Comparison of ENCODE assay signal across 8 cellular contexts in genomic region chrX:30652527-30653414, GRCh38. TPM values are rescaled to one million over a fixed set of nuclear protein-coding genes. Genes with fewer than 3 reads are reported as not detected.
DNase-seq lines count a peak whose midpoint lies in the region; ATAC-seq and TF ChIP-seq lines count a peak whose summit lies in the region.

No MANE protein-coding gene starts in this region.

- no peaks in the 10 kb centered on the region for H3K9me2 ChIP-seq in OCI-LY1 (ENCODE audit: low read depth, low read length)

- peak overlapping the region; percentile 83 for H3K9ac ChIP-seq in HUES64 (ENCODE audit: low read depth, low read length)
- peak overlapping the region; percentile 80 for H3K9ac ChIP-seq in OCI-LY1 (ENCODE audit: low read length)

- H3K27me3 ChIP-seq in HUES64 (ENCODE audit: insufficient read depth, low read length) (peaks cover 3% of the 10 kb centered on the region; the same call in 1 of the 2 replicates), OCI-LY1 (ENCODE audit: insufficient read depth, low read length) (no peaks in the 10 kb centered on the region)

- TF ChIP-seq CTCF in OCI-LY1 (IDR thresholded peaks at IDR 0.05; ENCODE audit: low read length), result no peak
- no peak for TF ChIP-seq CTCF in epithelial cell of esophagus (IDR thresholded peaks at IDR 0.05; ENCODE audit: insufficient read depth, low read depth, low read length, missing control alignments)
- no peak for TF ChIP-seq CTCF in mucosa of descending colon (IDR thresholded peaks at IDR 0.05)

- H3K9me3 ChIP-seq in HUES64 (ENCODE audit: insufficient read depth, low read depth, low read length) (no peaks in the 10 kb centered on the region), OCI-LY1 (ENCODE audit: low read length) (no peaks in the 10 kb centered on the region), mucosa of descending colon (no peaks in the 10 kb centered on the region)

- 1% methylated on average over 53 of the region's 65 CpGs for WGBS in HUES64

- peak overlapping the region; percentile 85 for H3K27ac ChIP-seq in HUES64 (ENCODE audit: low read depth, low read length)
- H3K27ac ChIP-seq in OCI-LY1 (ENCODE audit: low read depth, low read length, poor library complexity, severe bottlenecking), result peak overlapping the region; percentile 62

- DNase-seq in DMS 273 (lab: John Stamatoyannopoulos, UW; ENCODE audit: unreplicated experiment) (peak; percentile 94), activated T-cell treated with anti-CD3 and anti-CD28 coated beads for 1 hour (ENCODE audit: low read depth) (peak; percentile 80), epithelial cell of esophagus (ENCODE audit: low read depth) (peak; percentile 90), mucosa of descending colon (peak; percentile 95 to 97 (median 96))
- DNase-seq in stimulated activated CD8-positive, alpha-beta memory T cell treated with anti-CD3 and anti-CD28 coated beads, Interleukin-2, amount 100 ng/mL, for 48 hours (ENCODE audit: low read depth in 2 of 2), result peak; percentile 86 to 87

- H2AFZ ChIP-seq in OCI-LY1 (ENCODE audit: low read length), result no peak overlapping the region

- H3K4me2 ChIP-seq in OCI-LY1 (ENCODE audit: low read length), result peak overlapping the region; percentile 82

- H4K20me1 ChIP-seq in OCI-LY1 (ENCODE audit: insufficient read depth, low read length), result no peaks in the 10 kb centered on the region

- H3K36me3 ChIP-seq in HUES64 (ENCODE audit: insufficient read depth, low read length) (no peaks in the 10 kb centered on the region), OCI-LY1 (ENCODE audit: insufficient read depth, low read length) (no peaks in the 10 kb centered on the region), mucosa of descending colon (ENCODE audit: low read depth) (no peaks in the 10 kb centered on the region)

- ATAC-seq in GM21526 (IDR thresholded peaks at IDR 0.05; ENCODE audit: low FRiP score, unreplicated experiment) (peak; percentile 90), mucosa of descending colon (peak; percentile 92)

- intact Hi-C loops in mucosa of descending colon (cut with DNase I, micrococcal nuclease), result no loop called here

- no peaks in the 10 kb centered on the region for H3K79me2 ChIP-seq in OCI-LY1 (ENCODE audit: insufficient read depth, low read length)

- H3K4me1 ChIP-seq in HUES64 (ENCODE audit: insufficient read depth, low read length), result no peaks in the 10 kb centered on the region
- H3K4me1 ChIP-seq in OCI-LY1 (ENCODE audit: insufficient read depth, low read length, severe bottlenecking), result peaks cover 37% of the 10 kb centered on the region
- H3K4me1 ChIP-seq in mucosa of descending colon (ENCODE audit: low read depth), result no peaks in the 10 kb centered on the region

- H3F3A ChIP-seq in OCI-LY1 (ENCODE audit: insufficient read depth, low read length), result no peaks in the 10 kb centered on the region

- H3K4me3 ChIP-seq in HUES64 (ENCODE audit: low read length) (peak overlapping the region; percentile 87), OCI-LY1 (ENCODE audit: low read depth, low read length, poor library complexity, severe bottlenecking) (peak overlapping the region; percentile 95), epithelial cell of esophagus (ENCODE audit: low read length) (peak overlapping the region; percentile 58), mucosa of descending colon (peak overlapping the region; percentile 32)

RNA-seq across cellular contexts. Expression of gene GK, which starts 0.5 kb away (rescaled TPM):
- 4.4 TPM for polyA plus RNA-seq in HUES64 (2013, experiment 1 of 2)
- polyA plus RNA-seq in HUES64 (2013, experiment 2 of 2), result 5.6 TPM
- total RNA-seq in mucosa of descending colon, result 10 to 100 TPM; 25.3 to 53.5 (median 32.2) TPM

Comparison
In these comparisons a context has a peak if more than half of its experiments do, and no peak if none do; other contexts are left out.
1. Peak in every context shown above with its lines: DNase-seq, ATAC-seq, H3K4me3 ChIP-seq and H3K27ac ChIP-seq.
2. H3K4me3 ChIP-seq: peak in every context shown above with its lines; median percentile 95 in OCI-LY1; 87 in HUES64; 58 in epithelial cell of esophagus; 32 in mucosa of descending colon.